ENCODE assay signal across 10 cellular contexts in the genomic region with DNA sequence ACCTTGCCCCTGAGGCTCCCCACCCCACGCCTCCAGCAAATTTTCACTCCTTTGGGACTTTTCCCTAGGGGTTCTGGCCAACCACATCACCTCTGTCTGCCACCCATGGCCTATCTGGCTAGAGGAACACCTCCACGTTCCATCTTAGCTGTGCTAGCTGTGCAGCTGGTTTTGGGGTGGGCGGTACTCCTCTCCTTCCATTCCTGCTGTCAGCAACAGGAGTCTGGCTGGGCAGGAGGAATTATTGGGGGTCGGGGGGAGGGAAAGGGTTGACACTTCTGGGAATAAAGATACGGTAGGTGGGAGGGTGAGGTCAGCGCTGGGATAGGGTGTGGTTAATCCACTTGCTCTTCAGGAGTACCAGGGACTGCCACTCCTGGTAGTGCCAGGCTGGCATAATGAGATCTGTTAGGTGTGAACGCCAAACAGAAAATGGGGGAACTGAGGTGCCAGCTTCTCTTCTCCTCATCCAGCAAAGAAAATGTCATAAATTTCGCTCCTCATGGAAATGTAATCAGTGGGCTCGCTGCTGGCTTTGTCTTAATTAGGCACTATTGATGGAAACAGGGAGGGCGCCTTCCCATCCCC. TPM values are rescaled to one million over a fixed set of nuclear protein-coding genes. Genes with fewer than 3 reads are reported as not detected.
DNase-seq lines count a peak whose midpoint lies in the region; ATAC-seq and TF ChIP-seq lines count a peak whose summit lies in the region.
"Had no signal": no experiment of that assay in that cellular context is flagged by ENCODE, and none has a peak within 500 bp of the region (broad histone marks: within the 10 kb centered on the region; RNA-seq: fewer than 3 reads in every experiment).

No MANE protein-coding gene starts in this region.

- no peak for TF ChIP-seq CTCF in KMS-11 (conservative IDR thresholded peaks at IDR 0.05; ENCODE audit: low read depth, low read length)
- no peak for TF ChIP-seq CTCF in colonic mucosa (IDR thresholded peaks at IDR 0.05)

- H3K27ac ChIP-seq in KMS-11 (no peak overlapping the region), colonic mucosa (no peak overlapping the region), muscle layer of duodenum (ENCODE audit: low read length) (no peak overlapping the region)

- ATAC-seq in GM21447 (IDR thresholded peaks at IDR 0.05; ENCODE audit: unreplicated experiment): no peak

- H3K4me2 ChIP-seq in KMS-11: peak overlapping the region; percentile 29; the same call in 1 of the 2 replicates

- H2AFZ ChIP-seq in KMS-11 (ENCODE audit: low read depth): no peak overlapping the region

- H3K4me3 ChIP-seq in KMS-11 (IDR thresholded peaks at IDR 0.05; ENCODE audit: insufficient read depth, low read depth, low read length) (no peak overlapping the region), colonic mucosa (peak overlapping the region; percentile 53), muscle layer of duodenum (ENCODE audit: low read depth in 1 of 2, low read length in 2 of 2) (peak overlapping the region; percentile 39 to 77)

- peak; percentile 24 for DNase-seq in A172 (ENCODE audit: low spot score)
- no peak for DNase-seq in colonic mucosa
- DNase-seq in NOMO-1 (lab: John Stamatoyannopoulos, UW; ENCODE audit: unreplicated experiment in 2 of 2): no peak
- DNase-seq in HUDEP-2 (lab: John Stamatoyannopoulos, UW; ENCODE audit: unreplicated experiment in 76 of 76): no peak
- no peak for DNase-seq in NCI-H345 treated with DMSO at 0.1 percent for 48 hours (lab: John Stamatoyannopoulos, UW; ENCODE audit: unreplicated experiment)
- DNase-seq: activated B cell treated with CpG ODN at 0.5 μM for 24 hours had no signal

- intact Hi-C loops in colonic mucosa (cut with DNase I): no loop called here

- no peaks in the 10 kb centered on the region for H3K79me2 ChIP-seq in KMS-11 (ENCODE audit: insufficient read depth, low read depth)

- no peaks in the 10 kb centered on the region for H3K4me1 ChIP-seq in KMS-11 (ENCODE audit: low read depth, poor library complexity, severe bottlenecking)
- H3K4me1 ChIP-seq in colonic mucosa: no peaks in the 10 kb centered on the region
- peaks cover 0 to 15% of the 10 kb centered on the region in 2 donors for H3K4me1 ChIP-seq in muscle layer of duodenum (ENCODE audit: control insufficient read depth in 1 of 2, insufficient read depth in 2 of 2, low read length in 2 of 2)

- H3K9me3 ChIP-seq in colonic mucosa (no peaks in the 10 kb centered on the region), muscle layer of duodenum (ENCODE audit: control insufficient read depth in 1 of 2, low read length in 2 of 2) (no peaks in the 10 kb centered on the region)
- H3K9me3 ChIP-seq: mucosa of descending colon had no signal

- H3K9ac ChIP-seq in KMS-11 (no peak overlapping the region), colonic mucosa (ENCODE audit: low read depth in 2 of 2, low read length in 2 of 2) (peak overlapping the region in 1 of 2 donors; percentile 30)

- H3K36me3 ChIP-seq in KMS-11 (ENCODE audit: insufficient read depth): no peaks in the 10 kb centered on the region
- no peaks in the 10 kb centered on the region for H3K36me3 ChIP-seq in colonic mucosa
- no peaks in the 10 kb centered on the region for H3K36me3 ChIP-seq in muscle layer of duodenum (ENCODE audit: control insufficient read depth in 1 of 2, insufficient read depth in 2 of 2, low read length in 2 of 2)

- no peaks in the 10 kb centered on the region for H3K27me3 ChIP-seq in KMS-11 (ENCODE audit: insufficient read depth, low read depth)
- H3K27me3 ChIP-seq in colonic mucosa: peaks cover 10% of the 10 kb centered on the region
- peaks cover 28% of the 10 kb centered on the region for H3K27me3 ChIP-seq in muscle layer of duodenum (ENCODE audit: low read depth, low read length)

- no peaks in the 10 kb centered on the region for H4K20me1 ChIP-seq in KMS-11 (ENCODE audit: insufficient read depth)

RNA-seq across cellular contexts. Expression of gene DNAH2, which starts 1.2 kb away (rescaled TPM):
- 0.17 TPM in 2 replicates for total RNA-seq in A172 (2014; rRNA removed; shearing (Covaris generic))
- total RNA-seq in colonic mucosa: under 1 TPM; 0.32 to 0.62 TPM
- total RNA-seq: activated B cell treated with CpG ODN at 0.5 μM for 24 hours had no signal

RNA-seq across cellular contexts. Expression of gene EFNB3, which starts 11.4 kb away (rescaled TPM):
- total RNA-seq in A172 (2014; rRNA removed; shearing (Covaris generic)): 7.6 and 11.3 TPM in 2 replicates
- total RNA-seq in colonic mucosa: under 1 TPM; 0.42 to 0.82 TPM
- total RNA-seq: activated B cell treated with CpG ODN at 0.5 μM for 24 hours had no signal

RNA-seq across cellular contexts. Expression of gene WRAP53, which starts 28.1 kb away (rescaled TPM):
- total RNA-seq in A172 (2014; rRNA removed; shearing (Covaris generic)): 26.0 and 27.4 TPM in 2 replicates
- 10 to 100 TPM in 1 of 2 donors, 1 to 10 TPM in 1; 6.0 to 22.6 TPM for total RNA-seq in colonic mucosa

RNA-seq across cellular contexts. Expression of gene TP53, which starts 29.1 kb away (rescaled TPM):
- 99.3 and 107 TPM in 2 replicates for total RNA-seq in A172 (2014; rRNA removed; shearing (Covaris generic))
- 10 to 100 TPM; 64.3 to 90.0 TPM for total RNA-seq in colonic mucosa
